1 cellular context compared by ENCODE assay signal in genomic region chr4:78553526-78554060, GRCh38.
TF ChIP-seq lines count a peak whose summit lies in the region.

No MANE protein-coding gene starts in this region.

TF ChIP-seq in SK-N-SH, 30 proteins besides CTCF, POLR2A, EP300 and RAD21 (continued from another document):
- TF ChIP-seq MXI1 (IDR thresholded peaks at IDR 0.05; ENCODE audit: low read depth, low read length) (no peak), FOXM1 (IDR thresholded peaks at IDR 0.05; ENCODE audit: low read depth) (no peak), ELF1 (IDR thresholded peaks at IDR 0.05) (no peak), TCF12 (IDR thresholded peaks at IDR 0.05) (no peak), ZBTB33 (IDR thresholded peaks at IDR 0.05; ENCODE audit: borderline replicate concordance, low read depth) (no peak), EZH2phosphoT487 (IDR thresholded peaks at IDR 0.05; ENCODE audit: borderline replicate concordance, low read depth) (no peak), PBX3 (IDR thresholded peaks at IDR 0.05) (no peak), YY1 (IDR thresholded peaks at IDR 0.05; ENCODE audit: low read depth) (no peak), MEF2A (IDR thresholded peaks at IDR 0.05; ENCODE audit: borderline replicate concordance, low read depth) (no peak), NRF1 (IDR thresholded peaks at IDR 0.05; ENCODE audit: low read depth, low read length) (no peak), FOSL2 (IDR thresholded peaks at IDR 0.05; ENCODE audit: borderline replicate concordance, low read depth) (no peak)
- TF ChIP-seq, protein P1, sequence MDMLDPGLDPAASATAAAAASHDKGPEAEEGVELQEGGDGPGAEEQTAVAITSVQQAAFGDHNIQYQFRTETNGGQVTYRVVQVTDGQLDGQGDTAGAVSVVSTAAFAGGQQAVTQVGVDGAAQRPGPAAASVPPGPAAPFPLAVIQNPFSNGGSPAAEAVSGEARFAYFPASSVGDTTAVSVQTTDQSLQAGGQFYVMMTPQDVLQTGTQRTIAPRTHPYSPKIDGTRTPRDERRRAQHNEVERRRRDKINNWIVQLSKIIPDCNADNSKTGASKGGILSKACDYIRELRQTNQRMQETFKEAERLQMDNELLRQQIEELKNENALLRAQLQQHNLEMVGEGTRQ (IDR thresholded peaks at IDR 0.05; ENCODE audit: borderline replicate concordance, low read depth, low read length): no peak
